30 cellular contexts compared by ENCODE assay signal in the genomic region with DNA sequence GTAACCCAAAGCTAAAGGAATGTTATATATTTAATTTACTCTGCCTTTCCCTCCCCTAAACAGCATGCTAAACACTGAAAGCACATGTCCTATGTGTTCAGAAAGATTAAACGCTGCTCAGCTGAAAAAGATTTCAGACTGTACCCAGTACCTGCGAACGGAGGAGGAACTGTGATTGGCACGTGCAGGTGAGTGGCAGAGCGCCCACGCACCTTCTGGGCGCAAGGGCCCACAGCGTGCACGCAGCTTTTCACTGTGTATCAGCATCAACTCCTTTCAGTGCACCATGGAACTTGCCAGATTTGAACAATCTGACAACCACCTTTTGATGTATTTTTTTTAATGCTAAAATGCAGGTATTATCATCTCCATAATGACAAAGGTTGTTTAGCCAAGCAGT.
"Had no signal": no experiment of that assay in that cellular context is flagged by ENCODE, and none has a peak within 500 bp of the region (broad histone marks: within the 10 kb centered on the region; RNA-seq: fewer than 3 reads in every experiment).

No MANE protein-coding gene starts in this region.

- H3K4me3 Mint-ChIP-seq: activated CD4-positive, alpha-beta memory T cell treated with anti-CD3 and anti-CD28 coated beads, Interleukin-2, amount 10 ng/mL, durations not matched to agents 7 days and 5 days; activated CD4-positive, alpha-beta T cell treated with anti-CD3 and anti-CD28 coated beads, Interleukin-2, amount 10 ng/mL, durations not matched to agents 7 days and 5 days; activated naive CD4-positive, alpha-beta T cell treated with anti-CD3 and anti-CD28 coated beads for 36 hours; activated naive CD4-positive, alpha-beta T cell treated with anti-CD3 and anti-CD28 coated beads, Interleukin-2, amount 50 U/mL, for 24 hours; activated naive CD8-positive, alpha-beta T cell treated with anti-CD3 and anti-CD28 coated beads for 36 hours; activated naive CD8-positive, alpha-beta T cell treated with anti-CD3 and anti-CD28 coated beads, Interleukin-2, amount 50 U/mL, for 24 hours; activated T-helper 1 cell treated with anti-CD3 and anti-CD28 coated beads, Interleukin-12 subunit alpha, Interleukin-12 subunit beta, Interleukin-2, Interleukin-4 antibody, amounts not matched to agents 30 ng/mL and 10 ng/mL and 1 ng/mL, durations not matched to agents 14 hours and 24 hours and 36 hours; WTC11 had no signal

- H3K27me3 ChIP-seq: adrenal gland, body of pancreas, colonic mucosa, esophagus squamous epithelium, gastroesophageal sphincter had no signal

- H3K27ac Mint-ChIP-seq: activated CD4-positive, alpha-beta memory T cell treated with anti-CD3 and anti-CD28 coated beads, Interleukin-2, amount 10 ng/mL, durations not matched to agents 7 days and 5 days; activated CD4-positive, alpha-beta T cell treated with anti-CD3 and anti-CD28 coated beads, Interleukin-2, amount 10 ng/mL, durations not matched to agents 7 days and 5 days; activated naive CD4-positive, alpha-beta T cell treated with anti-CD3 and anti-CD28 coated beads for 36 hours; activated naive CD8-positive, alpha-beta T cell treated with anti-CD3 and anti-CD28 coated beads for 36 hours; activated naive CD8-positive, alpha-beta T cell treated with anti-CD3 and anti-CD28 coated beads, Interleukin-2, amount 50 U/mL, for 24 hours; activated T-helper 1 cell treated with anti-CD3 and anti-CD28 coated beads, Interleukin-12 subunit alpha, Interleukin-12 subunit beta, Interleukin-2, Interleukin-4 antibody, amounts not matched to agents 30 ng/mL and 10 ng/mL and 1 ng/mL, durations not matched to agents 14 hours and 24 hours and 36 hours; activated T-helper 2 cell treated with anti-CD3 and anti-CD28 coated beads, Interferon-gamma antibody, Interleukin-2, Interleukin-4, amounts not matched to agents 10 μg/mL and 5 μg/mL and 100 μg/mL, durations not matched to agents 14 hours and 24 hours and 36 hours; WTC11 had no signal

- H3K4me1 ChIP-seq: adrenal gland, body of pancreas, colonic mucosa, esophagus squamous epithelium, gastroesophageal sphincter had no signal

- H3K36me3 ChIP-seq: colonic mucosa had no signal

- DNase-seq: activated CD4-positive, alpha-beta memory T cell treated with anti-CD3 and anti-CD28 coated beads, Interleukin-2, amount 10 ng/mL, durations not matched to agents 7 days and 5 days; activated CD4-positive, alpha-beta T cell treated with anti-CD3 and anti-CD28 coated beads for 1 hour; activated CD4-positive, alpha-beta T cell treated with anti-CD3 and anti-CD28 coated beads for 4 hours; activated CD4-positive, alpha-beta T cell treated with anti-CD3 and anti-CD28 coated beads, Interleukin-2, amount 10 ng/mL, durations not matched to agents 7 days and 5 days; activated CD4-positive, alpha-beta T cell treated with anti-CD3 and anti-CD28 coated beads, Interleukin-2, amount 50 U/mL, for 4 hours; activated effector memory CD4-positive, alpha-beta T cell treated with anti-CD3 and anti-CD28 coated beads, Interleukin-2, amount 50 U/mL, for 16 hours; activated naive CD4-positive, alpha-beta T cell treated with anti-CD3 and anti-CD28 coated beads for 36 hours; activated naive CD8-positive, alpha-beta T cell treated with anti-CD3 and anti-CD28 coated beads for 36 hours; activated naive CD8-positive, alpha-beta T cell treated with anti-CD3 and anti-CD28 coated beads, Interleukin-2, amount 50 U/mL, for 24 hours; activated T-cell treated with anti-CD3 and anti-CD28 coated beads, Interleukin-2, amount 50 U/mL, for 1 hour; activated T-cell treated with anti-CD3 and anti-CD28 coated beads, Interleukin-2, amount 50 U/mL, for 48 hours; adrenal gland; aorta; body of pancreas; central memory CD4-positive, alpha-beta T cell; cerebellar nuclear complex; colonic mucosa; effector CD8-positive, alpha-beta T cell; esophagus squamous epithelium; foreskin melanocyte; T-helper 2 cell had no signal

- H3K4me3 ChIP-seq: adrenal gland, body of pancreas, colonic mucosa, esophagus squamous epithelium, gastroesophageal sphincter had no signal

- ATAC-seq: activated naive CD8-positive, alpha-beta T cell treated with anti-CD3 and anti-CD28 coated beads, Interleukin-2, amount 50 U/mL, for 24 hours; body of pancreas; gastroesophageal sphincter; WTC11 had no signal

- H3K9me3 Mint-ChIP-seq: activated CD4-positive, alpha-beta memory T cell treated with anti-CD3 and anti-CD28 coated beads, Interleukin-2, amount 10 ng/mL, durations not matched to agents 7 days and 5 days; activated CD4-positive, alpha-beta T cell treated with anti-CD3 and anti-CD28 coated beads, Interleukin-2, amount 10 ng/mL, durations not matched to agents 7 days and 5 days; activated naive CD4-positive, alpha-beta T cell treated with anti-CD3 and anti-CD28 coated beads for 36 hours; activated naive CD4-positive, alpha-beta T cell treated with anti-CD3 and anti-CD28 coated beads, Interleukin-2, amount 50 U/mL, for 24 hours; activated naive CD8-positive, alpha-beta T cell treated with anti-CD3 and anti-CD28 coated beads for 36 hours; activated naive CD8-positive, alpha-beta T cell treated with anti-CD3 and anti-CD28 coated beads, Interleukin-2, amount 50 U/mL, for 24 hours; activated T-helper 1 cell treated with anti-CD3 and anti-CD28 coated beads, Interleukin-12 subunit alpha, Interleukin-12 subunit beta, Interleukin-2, Interleukin-4 antibody, amounts not matched to agents 30 ng/mL and 10 ng/mL and 1 ng/mL, durations not matched to agents 14 hours and 24 hours and 36 hours; activated T-helper 2 cell treated with anti-CD3 and anti-CD28 coated beads, Interferon-gamma antibody, Interleukin-2, Interleukin-4, amounts not matched to agents 10 μg/mL and 5 μg/mL and 100 μg/mL, durations not matched to agents 14 hours and 24 hours and 36 hours; WTC11 had no signal

- H3K4me1 Mint-ChIP-seq: activated CD4-positive, alpha-beta memory T cell treated with anti-CD3 and anti-CD28 coated beads, Interleukin-2, amount 10 ng/mL, durations not matched to agents 7 days and 5 days; activated CD4-positive, alpha-beta T cell treated with anti-CD3 and anti-CD28 coated beads, Interleukin-2, amount 10 ng/mL, durations not matched to agents 7 days and 5 days; activated naive CD4-positive, alpha-beta T cell treated with anti-CD3 and anti-CD28 coated beads, Interleukin-2, amount 50 U/mL, for 24 hours; activated naive CD8-positive, alpha-beta T cell treated with anti-CD3 and anti-CD28 coated beads for 36 hours; activated naive CD8-positive, alpha-beta T cell treated with anti-CD3 and anti-CD28 coated beads, Interleukin-2, amount 50 U/mL, for 24 hours; WTC11 had no signal

- H3K9me3 ChIP-seq: adrenal gland, body of pancreas, colonic mucosa, esophagus squamous epithelium, gastroesophageal sphincter had no signal

- H3K27ac ChIP-seq: adrenal gland, body of pancreas, colonic mucosa, epithelial cell of prostate, esophagus squamous epithelium, gastroesophageal sphincter, VCaP had no signal

- FAIRE-seq: endometrium, endothelial cell of umbilical vein had no signal
